Comparison of ENCODE assay signal across 1 cellular context in genomic region chr17:82737981-82738877, GRCh38.
TF ChIP-seq lines count a peak whose summit lies in the region.

No MANE protein-coding gene starts in this region.

TF ChIP-seq in HepG2, 621 proteins besides CTCF, POLR2A, EP300 and RAD21 (continued from another document and continues in another):
- TF ChIP-seq STAT5B (CRISPR knock-in tag; IDR thresholded peaks at IDR 0.05) (peak; percentile 88; the same call in 1 of the 2 replicates), BATF2 (CRISPR knock-in tag; IDR thresholded peaks at IDR 0.05) (peak; percentile 99), ZNF644 (CRISPR knock-in tag; IDR thresholded peaks at IDR 0.05; ENCODE audit: low read depth) (peak; percentile 96), ZNF761 (CRISPR knock-in tag; conservative IDR thresholded peaks at IDR 0.05) (peak; percentile 99), TFAP4 (IDR thresholded peaks at IDR 0.05; ENCODE audit: borderline replicate concordance, low read depth) (peak; percentile 94), RORA (CRISPR knock-in tag; IDR thresholded peaks at IDR 0.05) (no peak), TRAFD1 (CRISPR knock-in tag; IDR thresholded peaks at IDR 0.05; ENCODE audit: borderline replicate concordance) (peak; percentile 92; the same call in 1 of the 2 replicates), ZNF33B (CRISPR knock-in tag; IDR thresholded peaks at IDR 0.05) (peak; percentile 100), ZFP62 (CRISPR knock-in tag; IDR thresholded peaks at IDR 0.05) (no peak), RELA (CRISPR knock-in tag; IDR thresholded peaks at IDR 0.05) (peak; percentile 20; the same call in 1 of the 2 replicates), ZNF431 (CRISPR knock-in tag; IDR thresholded peaks at IDR 0.05; ENCODE audit: borderline replicate concordance, low read depth) (peak; percentile 98), ZNF446 (CRISPR knock-in tag; IDR thresholded peaks at IDR 0.05) (peak; percentile 96), HIVEP1 (CRISPR knock-in tag; IDR thresholded peaks at IDR 0.05) (peak; percentile 99), HNRNPL (IDR thresholded peaks at IDR 0.05; ENCODE audit: low read depth, low read length) (peak; percentile 98), SP4 (CRISPR knock-in tag; IDR thresholded peaks at IDR 0.05) (peak; percentile 96), ZNF772 (CRISPR knock-in tag; IDR thresholded peaks at IDR 0.05) (peak; percentile 100), TAF15 (IDR thresholded peaks at IDR 0.05; ENCODE audit: low read depth, low read length, poor library complexity, severe bottlenecking) (no peak), HES4 (CRISPR knock-in tag; IDR thresholded peaks at IDR 0.05; ENCODE audit: borderline replicate concordance) (peak; percentile 99; the same call in 1 of the 2 replicates), MATR3 (CRISPR knock-in tag; IDR thresholded peaks at IDR 0.05) (no peak), ATM (IDR thresholded peaks at IDR 0.05; ENCODE audit: borderline replicate concordance) (no peak), ZNF30 (CRISPR knock-in tag; IDR thresholded peaks at IDR 0.05) (peak; percentile 98), E2F5 (CRISPR knock-in tag; conservative IDR thresholded peaks at IDR 0.05) (no peak), ZNF552 (CRISPR knock-in tag; IDR thresholded peaks at IDR 0.05; ENCODE audit: borderline replicate concordance) (peak; percentile 99), ZNF577 (CRISPR knock-in tag; IDR thresholded peaks at IDR 0.05; ENCODE audit: borderline replicate concordance, low read depth) (0 out of 2 replicates have a peak, but pooled peaks have one; percentile 92), ZNF484 (CRISPR knock-in tag; IDR thresholded peaks at IDR 0.05; ENCODE audit: borderline replicate concordance, low read depth) (no peak; the same call in 1 of the 2 replicates), ZZZ3 (CRISPR knock-in tag; IDR thresholded peaks at IDR 0.05; ENCODE audit: borderline replicate concordance) (peak; percentile 99; the same call in 1 of the 2 replicates), ZFP36L1 (CRISPR knock-in tag; IDR thresholded peaks at IDR 0.05) (peak; percentile 100), ZNF468 (CRISPR knock-in tag; IDR thresholded peaks at IDR 0.05) (peak; percentile 86; the same call in 1 of the 2 replicates), CERS6 (CRISPR knock-in tag; IDR thresholded peaks at IDR 0.05) (peak; percentile 96; the same call in 1 of the 2 replicates), ZC3H13 (CRISPR knock-in tag; IDR thresholded peaks at IDR 0.05) (peak; percentile 98), ZNF629 (CRISPR knock-in tag; conservative IDR thresholded peaks at IDR 0.05) (peak; percentile 75; the same call in 1 of the 2 replicates), ZNF24 (IDR thresholded peaks at IDR 0.05) (peak; percentile 62; the same call in 1 of the 2 replicates), POLR2AphosphoS5 (IDR thresholded peaks at IDR 0.05; ENCODE audit: low read depth, low read length) (no peak; the same call in 1 of the 2 replicates), PREB (CRISPR knock-in tag; IDR thresholded peaks at IDR 0.05) (peak; percentile 66; the same call in 1 of the 2 replicates), ZNF564 (CRISPR knock-in tag; IDR thresholded peaks at IDR 0.05) (peak; percentile 98), KAT7 (CRISPR knock-in tag; IDR thresholded peaks at IDR 0.05; ENCODE audit: borderline replicate concordance) (peak; percentile 89), PRDM15 (CRISPR knock-in tag; IDR thresholded peaks at IDR 0.05) (peak; percentile 69; the same call in 1 of the 2 replicates), ZNF576 (CRISPR knock-in tag; IDR thresholded peaks at IDR 0.05) (peak; percentile 86; the same call in 1 of the 2 replicates), ZNF776 (CRISPR knock-in tag; IDR thresholded peaks at IDR 0.05) (peak; percentile 95), RBAK (CRISPR knock-in tag; IDR thresholded peaks at IDR 0.05) (peak; percentile 81; the same call in 1 of the 2 replicates), SSRP1 (CRISPR knock-in tag; IDR thresholded peaks at IDR 0.05) (peak; percentile 94), KLF12 (CRISPR knock-in tag; IDR thresholded peaks at IDR 0.05; ENCODE audit: borderline replicate concordance) (peak; percentile 98), YEATS2 (CRISPR knock-in tag; IDR thresholded peaks at IDR 0.05; ENCODE audit: borderline replicate concordance) (peak; percentile 97; the same call in 1 of the 2 replicates), NCOA2 (CRISPR knock-in tag; IDR thresholded peaks at IDR 0.05) (peak; percentile 95), ELF4 (CRISPR knock-in tag; IDR thresholded peaks at IDR 0.05; ENCODE audit: borderline replicate concordance) (no peak; the same call in 1 of the 2 replicates), ZBTB7B (CRISPR knock-in tag; IDR thresholded peaks at IDR 0.05) (peak; percentile 99), YY1 (IDR thresholded peaks at IDR 0.05; ENCODE audit: insufficient read depth, insufficient replicate concordance, low read depth, low read length) (peak; percentile 78), ZNF510 (CRISPR knock-in tag; IDR thresholded peaks at IDR 0.05; ENCODE audit: low read depth) (peak; percentile 100), FIP1L1 (IDR thresholded peaks at IDR 0.05; ENCODE audit: borderline replicate concordance, insufficient read depth, low read depth, low read length) (no peak; the same call in 1 of the 2 replicates), ZNF124 (CRISPR knock-in tag; IDR thresholded peaks at IDR 0.05) (peak; percentile 98), ATF7 (IDR thresholded peaks at IDR 0.05) (no peak), ATF7 (CRISPR knock-in tag; IDR thresholded peaks at IDR 0.05) (peak; percentile 95), ZNF337 (CRISPR knock-in tag; IDR thresholded peaks at IDR 0.05; ENCODE audit: borderline replicate concordance, low read depth) (peak; percentile 99), HMGXB3 (CRISPR knock-in tag; IDR thresholded peaks at IDR 0.05; ENCODE audit: borderline replicate concordance) (peak; percentile 98), ZBTB1 (CRISPR knock-in tag; IDR thresholded peaks at IDR 0.05; ENCODE audit: borderline replicate concordance) (peak; percentile 94), ZNF674 (CRISPR knock-in tag; IDR thresholded peaks at IDR 0.05; ENCODE audit: low read depth) (peak; percentile 90; the same call in 1 of the 2 replicates), CENPBD1 (CRISPR knock-in tag; IDR thresholded peaks at IDR 0.05; ENCODE audit: borderline replicate concordance, low read depth) (peak; percentile 95; the same call in 1 of the 2 replicates)
